Comparison of ENCODE assay signal across 11 cellular contexts in genomic region chr4:153514001-153514526, GRCh38. TPM values are rescaled to one million over a fixed set of nuclear protein-coding genes. Genes with fewer than 3 reads are reported as not detected.
DNase-seq lines count a peak whose midpoint lies in the region; ATAC-seq, FAIRE-seq and TF ChIP-seq lines count a peak whose summit lies in the region.
"Had no signal": no experiment of that assay in that cellular context is flagged by ENCODE, and none has a peak within 500 bp of the region (broad histone marks: within the 10 kb centered on the region; RNA-seq: fewer than 3 reads in every experiment).

No MANE protein-coding gene starts in this region.

- H3K27ac ChIP-seq in esophagus muscularis mucosa (replicated peaks in 1 of 4): peak overlapping the region in 3 of 4 donors; percentile 15 to 60 (median 40)
- H3K27ac ChIP-seq in gastrocnemius medialis: peak overlapping the region in 3 of 4 donors; percentile 17 to 58 (median 31)

- TF ChIP-seq POLR2A in esophagus muscularis mucosa (IDR thresholded peaks at IDR 0.05; ENCODE audit: low read depth) (no peak), gastrocnemius medialis (IDR thresholded peaks at IDR 0.05) (no peak)

- no peak for DNase-seq in activated CD4-positive, alpha-beta memory T cell treated with anti-CD3 and anti-CD28 coated beads for 36 hours
- no peak for DNase-seq in activated CD4-positive, alpha-beta memory T cell treated with anti-CD3 and anti-CD28 coated beads, Interleukin-2, amount 10 ng/mL, durations not matched to agents 7 days and 5 days
- peak; percentile 7 for DNase-seq in RCC 7860 (ENCODE audit: low spot score)
- DNase-seq in esophagus muscularis mucosa (ENCODE audit: extremely low spot score): no peak
- no peak for DNase-seq in gastrocnemius medialis
- DNase-seq in NCI-H524 treated with DMSO at 0.1 percent for 48 hours (lab: John Stamatoyannopoulos, UW): no peak
- DNase-seq in stimulated activated naive CD4-positive, alpha-beta T cell treated with Interleukin-2 at 50 U/mL for 16 hours (lab: John Stamatoyannopoulos, UW): no peak
- DNase-seq: activated CD4-positive, CD25-positive, alpha-beta regulatory T cell; AML-193; NCI-H69 had no signal

- H3K9me3 ChIP-seq in esophagus muscularis mucosa: no peaks in the 10 kb centered on the region
- no peaks in the 10 kb centered on the region for H3K9me3 ChIP-seq in gastrocnemius medialis

- 33% methylated on average over 3 of the region's 3 CpGs for WGBS in esophagus muscularis mucosa

- no peaks in the 10 kb centered on the region for H3K27me3 Mint-ChIP-seq in activated CD4-positive, alpha-beta memory T cell treated with anti-CD3 and anti-CD28 coated beads for 36 hours
- no peaks in the 10 kb centered on the region for H3K27me3 Mint-ChIP-seq in activated CD4-positive, alpha-beta memory T cell treated with anti-CD3 and anti-CD28 coated beads, Interleukin-2, amount 10 ng/mL, durations not matched to agents 7 days and 5 days

- ATAC-seq in gastrocnemius medialis (no peak), HG02885 (IDR thresholded peaks at IDR 0.05; ENCODE audit: poor library complexity, unreplicated experiment) (no peak)

- H3K36me3 Mint-ChIP-seq in activated CD4-positive, alpha-beta memory T cell treated with anti-CD3 and anti-CD28 coated beads for 36 hours: peaks cover 15% of the 10 kb centered on the region
- H3K36me3 Mint-ChIP-seq in activated CD4-positive, alpha-beta memory T cell treated with anti-CD3 and anti-CD28 coated beads, Interleukin-2, amount 10 ng/mL, durations not matched to agents 7 days and 5 days (ENCODE audit: low read depth): peaks cover 26% of the 10 kb centered on the region

- POLR2A ChIA-PET in activated CD4-positive, alpha-beta memory T cell treated with anti-CD3 and anti-CD28 coated beads for 36 hours (lab: Charles Lee): interaction anchor here (0.6 to 2.6 kb wide), 5 partner anchors 9 to 26 kb away, joined by 3 to 11 read pairs (median 3); no protein-coding TSS in a partner anchor
- POLR2A ChIA-PET in activated CD4-positive, alpha-beta memory T cell treated with anti-CD3 and anti-CD28 coated beads, Interleukin-2, amount 10 ng/mL, durations not matched to agents 7 days and 5 days (lab: Charles Lee): interaction anchor here (1.9 kb wide), 1 partner anchor 17 kb away, joined by 5 read pairs; no protein-coding TSS in a partner anchor

- peaks cover 8% of the 10 kb centered on the region for H3K9me3 Mint-ChIP-seq in activated CD4-positive, alpha-beta memory T cell treated with anti-CD3 and anti-CD28 coated beads for 36 hours
- H3K9me3 Mint-ChIP-seq in activated CD4-positive, alpha-beta memory T cell treated with anti-CD3 and anti-CD28 coated beads, Interleukin-2, amount 10 ng/mL, durations not matched to agents 7 days and 5 days: no peaks in the 10 kb centered on the region

- TF ChIP-seq CTCF in esophagus muscularis mucosa (IDR thresholded peaks at IDR 0.05): no peak
- no peak for TF ChIP-seq CTCF in gastrocnemius medialis (IDR thresholded peaks at IDR 0.05 in 4 of 5, conservative IDR thresholded peaks at IDR 0.05 in 1 of 5)

- FAIRE-seq in RCC 7860 (lab: Jason Lieb, UNC): no peak

- peak overlapping the region; percentile 5 for H3K27ac Mint-ChIP-seq in activated CD4-positive, alpha-beta memory T cell treated with anti-CD3 and anti-CD28 coated beads for 36 hours
- H3K27ac Mint-ChIP-seq in activated CD4-positive, alpha-beta memory T cell treated with anti-CD3 and anti-CD28 coated beads, Interleukin-2, amount 10 ng/mL, durations not matched to agents 7 days and 5 days: no peak overlapping the region

- no peak overlapping the region for H3K4me3 ChIP-seq in esophagus muscularis mucosa
- no peak overlapping the region for H3K4me3 ChIP-seq in gastrocnemius medialis

- H3K27me3 ChIP-seq in esophagus muscularis mucosa: no peaks in the 10 kb centered on the region
- no peaks in the 10 kb centered on the region for H3K27me3 ChIP-seq in gastrocnemius medialis

- no peak for TF ChIP-seq EP300 in esophagus muscularis mucosa (IDR thresholded peaks at IDR 0.05)

- H3K4me1 ChIP-seq in esophagus muscularis mucosa (peaks cover 34 to 52% (median 44%) of the 10 kb centered on the region in 4 donors), gastrocnemius medialis (peaks cover 42 to 60% of the 10 kb centered on the region in 2 donors)

- CTCF ChIA-PET in activated CD4-positive, alpha-beta memory T cell treated with anti-CD3 and anti-CD28 coated beads for 36 hours (lab: Charles Lee): no interaction called here
- CTCF ChIA-PET in activated CD4-positive, alpha-beta memory T cell treated with anti-CD3 and anti-CD28 coated beads, Interleukin-2, amount 10 ng/mL, durations not matched to agents 7 days and 5 days (lab: Charles Lee): interaction anchor here (0.6 to 2.2 kb wide), 2 partner anchors 17 to 80 kb away, joined by 3 to 7 read pairs; no protein-coding TSS in a partner anchor

- H3K4me1 Mint-ChIP-seq in activated CD4-positive, alpha-beta memory T cell treated with anti-CD3 and anti-CD28 coated beads for 36 hours (ENCODE audit: low read depth): peaks cover 68% of the 10 kb centered on the region
- peaks cover 25% of the 10 kb centered on the region for H3K4me1 Mint-ChIP-seq in activated CD4-positive, alpha-beta memory T cell treated with anti-CD3 and anti-CD28 coated beads, Interleukin-2, amount 10 ng/mL, durations not matched to agents 7 days and 5 days

- H3K4me3 Mint-ChIP-seq in activated CD4-positive, alpha-beta memory T cell treated with anti-CD3 and anti-CD28 coated beads for 36 hours: no peak overlapping the region
- no peak overlapping the region for H3K4me3 Mint-ChIP-seq in activated CD4-positive, alpha-beta memory T cell treated with anti-CD3 and anti-CD28 coated beads, Interleukin-2, amount 10 ng/mL, durations not matched to agents 7 days and 5 days

- in situ Hi-C loops in gastrocnemius medialis (cut with MboI; ENCODE audit: low sequenced_read_pairs in 4 of 4): no loop called here

- H3K36me3 ChIP-seq in esophagus muscularis mucosa (no peaks in the 10 kb centered on the region), gastrocnemius medialis (no peaks in the 10 kb centered on the region)

- intact Hi-C loops in activated CD4-positive, alpha-beta memory T cell treated with anti-CD3 and anti-CD28 coated beads for 36 hours (cut with micrococcal nuclease): no loop called here
- intact Hi-C loops in esophagus muscularis mucosa (cut with DNase I): no loop called here
- intact Hi-C loops in gastrocnemius medialis (cut with DNase I; ENCODE audit: low total_unique reads): no loop called here

RNA-seq across cellular contexts. Expression of gene TMEM131L, which starts 47.9 kb away (rescaled TPM):
- 10 to 100 TPM; 32.7 to 33.3 TPM for total RNA-seq in activated CD4-positive, alpha-beta memory T cell treated with anti-CD3 and anti-CD28 coated beads for 36 hours
- total RNA-seq in activated CD4-positive, alpha-beta memory T cell treated with anti-CD3 and anti-CD28 coated beads, Interleukin-2, amount 10 ng/mL, durations not matched to agents 7 days and 5 days: 10 to 100 TPM; 25.2 to 26.3 TPM
- 10 to 100 TPM; 10.3 to 16.3 (median 12.1) TPM for total RNA-seq in esophagus muscularis mucosa
- total RNA-seq in gastrocnemius medialis: 10 to 100 TPM in 1 of 4 donors, 1 to 10 TPM in 3; 4.6 to 21.4 (median 9.5) TPM
